In the genomic region with DNA sequence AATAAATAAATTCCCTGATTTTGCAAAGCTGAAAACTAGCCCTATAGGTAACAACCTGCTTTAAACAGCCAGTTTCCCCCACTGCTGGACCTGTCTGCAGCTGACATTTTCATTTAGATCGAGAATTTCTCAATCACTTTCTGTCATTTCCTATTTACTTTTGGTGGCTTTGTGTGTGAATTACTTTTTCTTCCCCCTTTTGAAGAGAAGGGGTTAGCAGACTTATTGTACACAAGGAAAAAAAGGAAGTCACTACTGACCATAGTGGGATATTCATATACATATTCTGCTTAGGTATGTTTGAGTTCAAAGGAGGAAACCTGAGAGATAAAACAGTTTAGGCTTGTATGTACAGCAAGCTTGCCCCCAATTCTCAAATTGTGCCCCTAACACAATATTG, we compare ENCODE assay signal across 32 cellular contexts. TPM values are rescaled to one million over a fixed set of nuclear protein-coding genes. Genes with fewer than 3 reads are reported as not detected.
DNase-seq lines count a peak whose midpoint lies in the region; ATAC-seq and TF ChIP-seq lines count a peak whose summit lies in the region.
"Had no signal": no experiment of that assay in that cellular context is flagged by ENCODE, and none has a peak within 500 bp of the region (broad histone marks: within the 10 kb centered on the region; RNA-seq: fewer than 3 reads in every experiment).

No MANE protein-coding gene starts in this region.

- H3K9me3 ChIP-seq in lower lobe of right lung = no peaks in the 10 kb centered on the region
- H3K9me3 ChIP-seq: mucosa of descending colon had no signal

- H3K27ac ChIP-seq in lower lobe of right lung = no peak overlapping the region

- no peaks in the 10 kb centered on the region for H3K36me3 ChIP-seq in lower lobe of right lung

- ATAC-seq in lower lobe of right lung (peak; percentile 19 to 38), GM19351 (IDR thresholded peaks at IDR 0.05; ENCODE audit: unreplicated experiment) (no peak), HG03565 (IDR thresholded peaks at IDR 0.05; ENCODE audit: unreplicated experiment) (no peak)
- ATAC-seq: HepG2; mucosa of descending colon; natural killer cell treated with Interleukin-12 subunit alpha and Interleukin-12 subunit beta and Interleukin-15 and Interleukin-18, amount 100 ng/mL, for 72 hours; Right ventricle myocardium inferior had no signal

- DNase-seq in AML-193 (lab: John Stamatoyannopoulos, UW) (peak; percentile 88 to 92), KBM-7 (peak; percentile 88), OCI-M1 (lab: John Stamatoyannopoulos, UW) (peak; percentile 61), lower lobe of right lung (no peak), NCI-H345 treated with DMSO at 0.1 percent for 48 hours (lab: John Stamatoyannopoulos, UW; ENCODE audit: unreplicated experiment) (no peak), HT-29 (ENCODE audit: low spot score) (no peak)
- DNase-seq: 8988T; activated CD4-positive, alpha-beta T cell treated with anti-CD3 and anti-CD28 coated beads for 48 hours; activated effector memory CD4-positive, alpha-beta T cell treated with Interleukin-2 at 50 U/mL for 16 hours; anterior cingulate cortex; CD4-positive, alpha-beta T cell; Karpas-422; mucosa of descending colon; NCI-H1092; NCI-H1694 treated with DMSO at 0.1 percent for 48 hours; NCI-H510A treated with DMSO at 0.1 percent for 48 hours; small intestine; stimulated activated naive CD4-positive, alpha-beta T cell; SW 1271; T-helper 9 cell had no signal

- intact Hi-C loops in lower lobe of right lung (cut with DNase I) = loop anchor here (10.0 kb wide), 1 partner anchor 220 kb away; no protein-coding TSS in a partner anchor

- H3K4me1 ChIP-seq in lower lobe of right lung = no peaks in the 10 kb centered on the region

- TF ChIP-seq CTCF in lower lobe of right lung (IDR thresholded peaks at IDR 0.05) = no peak

- in situ Hi-C loops in KBM-7 (cut with MboI; ENCODE audit: low pct_unique_long_range_greater_than_20kb, low sequenced_read_pairs) = loop anchor here (25.0 kb wide), 1 partner anchor 742 kb away; no protein-coding TSS in a partner anchor

- no peak overlapping the region for H3K4me3 ChIP-seq in lower lobe of right lung
- H3K4me3 ChIP-seq: mucosa of descending colon had no signal

- no peaks in the 10 kb centered on the region for H3K27me3 ChIP-seq in lower lobe of right lung (ENCODE audit: low read depth)

RNA-seq across cellular contexts. Expression of a gene that starts 27.0 kb away (rescaled TPM):
- total RNA-seq in lower lobe of right lung = not detected
- not detected in 2 replicates for total RNA-seq in HT-29 (2014; rRNA removed; shearing (Covaris generic))
- total RNA-seq: CD4-positive, alpha-beta T cell; Daoy; frontal cortex; H7; HepG2; lung microvascular endothelial cell; mucosa of descending colon; natural killer cell treated with Interleukin-12 subunit alpha and Interleukin-12 subunit beta and Interleukin-15 and Interleukin-18, amount 100 ng/mL, for 72 hours; osteoblast; Right ventricle myocardium inferior had no signal

RNA-seq across cellular contexts. Expression of a gene that starts 36.8 kb away (rescaled TPM):
- total RNA-seq in lower lobe of right lung = not detected
- total RNA-seq in HT-29 (2014; rRNA removed; shearing (Covaris generic)) = not detected in 2 replicates
- total RNA-seq: activated CD8-positive, alpha-beta memory T cell treated with anti-CD3 and anti-CD28 coated beads for 36 hours; bronchial epithelial cell; CD4-positive, alpha-beta T cell; Daoy; frontal cortex; H7; HepG2; lung microvascular endothelial cell; mucosa of descending colon; natural killer cell treated with Interleukin-12 subunit alpha and Interleukin-12 subunit beta and Interleukin-15 and Interleukin-18, amount 100 ng/mL, for 72 hours; osteoblast; Right ventricle myocardium inferior had no signal

Comparison
In these comparisons a context has a peak if more than half of its experiments do, and no peak if none do; other contexts are left out.
1. DNase-seq: peak in AML-193 (2 of 2), KBM-7 (single experiment) and OCI-M1 (single experiment); none in lower lobe of right lung (single experiment), NCI-H345 treated with DMSO at 0.1 percent for 48 hours (single experiment) and HT-29 (single experiment).
2. ATAC-seq: peak in lower lobe of right lung (2 of 2); none in GM19351 (single experiment) and HG03565 (single experiment).